Comparison of ENCODE assay signal across 15 cellular contexts in genomic region chr11:131982154-131982553, GRCh38.
"Had no signal": no experiment of that assay in that cellular context is flagged by ENCODE, and none has a peak within 500 bp of the region (broad histone marks: within the 10 kb centered on the region; RNA-seq: fewer than 3 reads in every experiment).

No MANE protein-coding gene starts in this region.

- H3K27ac Mint-ChIP-seq: activated CD8-positive, alpha-beta T cell treated with anti-CD3 and anti-CD28 coated beads, Interleukin-2, amount 10 ng/mL, durations not matched to agents 7 days and 5 days; memory B cell had no signal

- H3K4me1 ChIP-seq: left lung, parathyroid adenoma, tibial artery, uterus had no signal

- H3K9me3 Mint-ChIP-seq: nephron had no signal

- H3K9ac ChIP-seq: parathyroid adenoma had no signal

- H3K4me1 Mint-ChIP-seq: memory B cell had no signal

- ATAC-seq: activated CD8-positive, alpha-beta T cell treated with anti-CD3 and anti-CD28 coated beads, Interleukin-2, amount 10 ng/mL, durations not matched to agents 7 days and 5 days; left lung had no signal

- H3K9me3 ChIP-seq: tibial artery, uterus had no signal

- H3K27me3 ChIP-seq: tibial artery had no signal

- H3K27ac ChIP-seq: left lung, parathyroid adenoma, tibial artery, uterus, VCaP had no signal

- H3K36me3 ChIP-seq: left lung, tibial artery, uterus had no signal

- H3K4me3 Mint-ChIP-seq: activated CD8-positive, alpha-beta T cell treated with anti-CD3 and anti-CD28 coated beads, Interleukin-2, amount 10 ng/mL, durations not matched to agents 7 days and 5 days; memory B cell; nephron had no signal

- H3K4me3 ChIP-seq: left lung, tibial artery, uterus had no signal

- H3K27me3 Mint-ChIP-seq: memory B cell had no signal

- DNase-seq: activated CD4-positive, alpha-beta T cell treated with anti-CD3 and anti-CD28 coated beads for 4 hours; activated CD8-positive, alpha-beta memory T cell treated with anti-CD3 and anti-CD28 coated beads, Interleukin-2, amount 50 U/mL, for 48 hours; activated CD8-positive, alpha-beta T cell treated with anti-CD3 and anti-CD28 coated beads, Interleukin-2, amount 10 ng/mL, durations not matched to agents 7 days and 5 days; activated naive CD4-positive, alpha-beta T cell treated with Interleukin-2 at 50 U/mL for 16 hours; effector CD4-positive, alpha-beta T cell; islet precursor cell; left lung; small intestine; T-helper 9 cell; tibial artery; uterus had no signal

- H3K36me3 Mint-ChIP-seq: memory B cell had no signal
